Comparison of ENCODE assay signal across 32 cellular contexts in the genomic region with DNA sequence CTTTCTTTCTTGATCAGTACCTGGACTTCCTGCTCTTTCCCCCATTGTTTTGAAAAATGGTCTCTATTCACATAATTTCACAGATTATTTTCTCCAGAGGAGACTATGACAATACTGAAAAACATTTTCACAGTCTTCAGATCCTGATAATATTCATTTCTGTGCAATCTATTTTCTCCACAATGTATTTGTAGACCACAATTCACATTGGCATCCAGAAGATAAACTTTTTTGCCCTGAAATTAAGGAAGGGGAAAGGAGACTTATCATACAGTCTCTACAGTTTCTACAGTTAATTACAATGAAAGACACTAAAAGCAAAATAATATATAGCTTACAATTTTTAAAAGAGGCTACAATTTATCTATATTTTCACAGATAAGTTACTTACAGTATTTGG.
"Had no signal": no experiment of that assay in that cellular context is flagged by ENCODE, and none has a peak within 500 bp of the region (broad histone marks: within the 10 kb centered on the region; RNA-seq: fewer than 3 reads in every experiment).

No MANE protein-coding gene starts in this region.

- H3K27me3 ChIP-seq: brain microvascular endothelial cell, heart left ventricle had no signal

- H3K9me3 Mint-ChIP-seq: activated CD4-positive, alpha-beta memory T cell treated with anti-CD3 and anti-CD28 coated beads, Interleukin-2, amount 10 ng/mL, durations not matched to agents 7 days and 5 days; activated CD4-positive, alpha-beta T cell treated with anti-CD3 and anti-CD28 coated beads, Interleukin-2, amount 10 ng/mL, durations not matched to agents 7 days and 5 days; activated naive CD4-positive, alpha-beta T cell treated with anti-CD3 and anti-CD28 coated beads, Interleukin-2, amount 10 ng/mL, durations not matched to agents 7 days and 5 days; activated naive CD4-positive, alpha-beta T cell treated with anti-CD3 and anti-CD28 coated beads, Interleukin-2, amount 50 U/mL, for 72 hours; activated naive CD8-positive, alpha-beta T cell treated with anti-CD3 and anti-CD28 coated beads, Interleukin-2, amount 10 ng/mL, durations not matched to agents 7 days and 5 days; activated T-cell treated with anti-CD3 and anti-CD28 coated beads, Interleukin-2, amount 50 U/mL, for 24 hours; activated T-cell treated with anti-CD3 and anti-CD28 coated beads, Interleukin-2, amount 50 U/mL, for 72 hours; central memory CD8-positive, alpha-beta T cell; effector memory CD8-positive, alpha-beta T cell had no signal

- FAIRE-seq: astrocyte, bronchial epithelial cell, endothelial cell of umbilical vein, frontal cortex had no signal

- H3K4me3 Mint-ChIP-seq: activated CD4-positive, alpha-beta memory T cell treated with anti-CD3 and anti-CD28 coated beads, Interleukin-2, amount 10 ng/mL, durations not matched to agents 7 days and 5 days; activated CD4-positive, alpha-beta T cell treated with anti-CD3 and anti-CD28 coated beads for 36 hours; activated CD4-positive, alpha-beta T cell treated with anti-CD3 and anti-CD28 coated beads, Interleukin-2, amount 10 ng/mL, durations not matched to agents 7 days and 5 days; activated naive CD4-positive, alpha-beta T cell treated with anti-CD3 and anti-CD28 coated beads, Interleukin-2, amount 10 ng/mL, durations not matched to agents 7 days and 5 days; activated naive CD8-positive, alpha-beta T cell treated with anti-CD3 and anti-CD28 coated beads, Interleukin-2, amount 10 ng/mL, durations not matched to agents 7 days and 5 days; activated T-cell treated with anti-CD3 and anti-CD28 coated beads, Interleukin-2, amount 50 U/mL, for 24 hours; activated T-cell treated with anti-CD3 and anti-CD28 coated beads, Interleukin-2, amount 50 U/mL, for 72 hours; central memory CD8-positive, alpha-beta T cell; effector memory CD8-positive, alpha-beta T cell had no signal

- H3K27me3 Mint-ChIP-seq: activated CD4-positive, alpha-beta memory T cell treated with anti-CD3 and anti-CD28 coated beads, Interleukin-2, amount 10 ng/mL, durations not matched to agents 7 days and 5 days; activated CD4-positive, alpha-beta T cell treated with anti-CD3 and anti-CD28 coated beads for 36 hours; activated CD4-positive, alpha-beta T cell treated with anti-CD3 and anti-CD28 coated beads, Interleukin-2, amount 10 ng/mL, durations not matched to agents 7 days and 5 days; activated naive CD4-positive, alpha-beta T cell treated with anti-CD3 and anti-CD28 coated beads, Interleukin-2, amount 10 ng/mL, durations not matched to agents 7 days and 5 days; central memory CD8-positive, alpha-beta T cell; effector memory CD8-positive, alpha-beta T cell had no signal

- H3K36me3 Mint-ChIP-seq: activated naive CD4-positive, alpha-beta T cell treated with anti-CD3 and anti-CD28 coated beads, Interleukin-2, amount 10 ng/mL, durations not matched to agents 7 days and 5 days; activated naive CD4-positive, alpha-beta T cell treated with anti-CD3 and anti-CD28 coated beads, Interleukin-2, amount 50 U/mL, for 72 hours; activated naive CD8-positive, alpha-beta T cell treated with anti-CD3 and anti-CD28 coated beads, Interleukin-2, amount 10 ng/mL, durations not matched to agents 7 days and 5 days had no signal

- H3K4me1 ChIP-seq: heart left ventricle had no signal

- H3K4me1 Mint-ChIP-seq: activated CD4-positive, alpha-beta memory T cell treated with anti-CD3 and anti-CD28 coated beads, Interleukin-2, amount 10 ng/mL, durations not matched to agents 7 days and 5 days; activated CD4-positive, alpha-beta T cell treated with anti-CD3 and anti-CD28 coated beads for 36 hours; activated CD4-positive, alpha-beta T cell treated with anti-CD3 and anti-CD28 coated beads, Interleukin-2, amount 10 ng/mL, durations not matched to agents 7 days and 5 days; activated naive CD4-positive, alpha-beta T cell treated with anti-CD3 and anti-CD28 coated beads, Interleukin-2, amount 10 ng/mL, durations not matched to agents 7 days and 5 days; activated naive CD8-positive, alpha-beta T cell treated with anti-CD3 and anti-CD28 coated beads, Interleukin-2, amount 10 ng/mL, durations not matched to agents 7 days and 5 days; central memory CD8-positive, alpha-beta T cell had no signal

- H3K36me3 ChIP-seq: brain microvascular endothelial cell had no signal

- DNase-seq: activated CD4-positive, alpha-beta memory T cell treated with anti-CD3 and anti-CD28 coated beads, Interleukin-2, amount 10 ng/mL, durations not matched to agents 7 days and 5 days; activated CD4-positive, alpha-beta T cell treated with anti-CD3 and anti-CD28 coated beads for 36 hours; activated CD4-positive, alpha-beta T cell treated with anti-CD3 and anti-CD28 coated beads, Interleukin-2, amount 10 ng/mL, durations not matched to agents 7 days and 5 days; activated CD4-positive, alpha-beta T cell treated with anti-CD3 and anti-CD28 coated beads, Interleukin-2, amount 50 U/mL, for 4 hours; activated CD4-positive, CD25-positive, alpha-beta regulatory T cell; activated CD4-positive, CD25-positive, alpha-beta regulatory T cell treated with anti-CD3 and anti-CD28 coated beads, Interleukin-2, amount 50 U/mL, for 72 hours; activated CD8-positive, alpha-beta memory T cell treated with anti-CD3 and anti-CD28 coated beads, Interleukin-2, amount 50 U/mL, for 48 hours; activated gamma-delta T cell; activated naive CD4-positive, alpha-beta T cell; activated naive CD4-positive, alpha-beta T cell treated with anti-CD3 and anti-CD28 coated beads, Interleukin-2, amount 10 ng/mL, durations not matched to agents 7 days and 5 days; activated naive CD8-positive, alpha-beta T cell treated with anti-CD3 and anti-CD28 coated beads, Interleukin-2, amount 10 ng/mL, durations not matched to agents 7 days and 5 days; activated T-cell treated with anti-CD3 and anti-CD28 coated beads for 4 hours; activated T-cell treated with anti-CD3 and anti-CD28 coated beads, Interleukin-2, amount 50 U/mL, for 24 hours; activated T-cell treated with anti-CD3 and anti-CD28 coated beads, Interleukin-2, amount 50 U/mL, for 72 hours; anterior cingulate cortex; brain microvascular endothelial cell; cortex of kidney; dermis blood vessel endothelial cell; effector CD4-positive, alpha-beta T cell; effector memory CD8-positive, alpha-beta T cell; foreskin fibroblast; glutamatergic neuron; heart left ventricle; T-helper 2 cell had no signal

- ATAC-seq: activated CD4-positive, alpha-beta T cell treated with anti-CD3 and anti-CD28 coated beads for 36 hours; activated naive CD4-positive, alpha-beta T cell treated with anti-CD3 and anti-CD28 coated beads, Interleukin-2, amount 50 U/mL, for 72 hours; activated T-cell treated with anti-CD3 and anti-CD28 coated beads, Interleukin-2, amount 50 U/mL, for 72 hours; effector memory CD8-positive, alpha-beta T cell; esophagus mucosa; heart left ventricle had no signal

- H3K27ac Mint-ChIP-seq: activated CD4-positive, alpha-beta memory T cell treated with anti-CD3 and anti-CD28 coated beads, Interleukin-2, amount 10 ng/mL, durations not matched to agents 7 days and 5 days; activated CD4-positive, alpha-beta T cell treated with anti-CD3 and anti-CD28 coated beads for 36 hours; activated CD4-positive, alpha-beta T cell treated with anti-CD3 and anti-CD28 coated beads, Interleukin-2, amount 10 ng/mL, durations not matched to agents 7 days and 5 days; activated naive CD4-positive, alpha-beta T cell treated with anti-CD3 and anti-CD28 coated beads, Interleukin-2, amount 10 ng/mL, durations not matched to agents 7 days and 5 days; activated naive CD4-positive, alpha-beta T cell treated with anti-CD3 and anti-CD28 coated beads, Interleukin-2, amount 50 U/mL, for 72 hours; activated naive CD8-positive, alpha-beta T cell treated with anti-CD3 and anti-CD28 coated beads, Interleukin-2, amount 10 ng/mL, durations not matched to agents 7 days and 5 days; activated T-cell treated with anti-CD3 and anti-CD28 coated beads, Interleukin-2, amount 50 U/mL, for 24 hours; activated T-cell treated with anti-CD3 and anti-CD28 coated beads, Interleukin-2, amount 50 U/mL, for 72 hours; effector memory CD8-positive, alpha-beta T cell had no signal

- H3K4me3 ChIP-seq: heart left ventricle had no signal

- H3K27ac ChIP-seq: brain microvascular endothelial cell, epithelial cell of prostate, heart left ventricle had no signal
